8 cellular contexts compared by ENCODE assay signal in genomic region chr14:99480856-99481744, GRCh38. TPM values are rescaled to one million over a fixed set of nuclear protein-coding genes. Genes with fewer than 3 reads are reported as not detected.
DNase-seq lines count a peak whose midpoint lies in the region; ATAC-seq and TF ChIP-seq lines count a peak whose summit lies in the region.

Gene CCNK (plus strand): TSS chr14:99481409. CDS start chr14:99492678, 11,269 bp downstream.
Gene SETD3 (minus strand): TSS chr14:99480859. CDS start chr14:99465805, 15,054 bp downstream.

- peak within 1 kb of the TSS; percentile 95 to 99 (median 98) for H3K27ac Mint-ChIP-seq in CD8-positive, alpha-beta memory T cell

- peak; percentile 88 for ATAC-seq in GM19468 (IDR thresholded peaks at IDR 0.05; ENCODE audit: extremely low read depth, unreplicated experiment)
- ATAC-seq in lower lobe of right lung = peak; percentile 97 to 98

- peak within 1 kb of the TSS; percentile 91 for H3K4me3 ChIP-seq in CD8-positive, alpha-beta memory T cell (ENCODE audit: low read length)
- H3K4me3 ChIP-seq in lower lobe of right lung = peak within 1 kb of the TSS; percentile 83

- peak; percentile 100 for DNase-seq in CD8-positive, alpha-beta memory T cell
- DNase-seq in HS-5 (ENCODE audit: low read depth) = peak; percentile 97
- DNase-seq in NK-92 treated with Interleukin-12 subunit alpha and Interleukin-12 subunit beta, amount 100 ng/mL, for 24 hours (lab: John Stamatoyannopoulos, UW) = peak; percentile 100
- peak; percentile 100 for DNase-seq in activated CD8-positive, alpha-beta memory T cell treated with anti-CD3 and anti-CD28 coated beads for 24 hours
- peak; percentile 100 for DNase-seq in effector CD4-positive, alpha-beta T cell
- DNase-seq in lower lobe of right lung = peak; percentile 100
- DNase-seq in stimulated activated CD4-positive, alpha-beta T cell treated with anti-CD3 and anti-CD28 coated beads, TNF-alpha, amount 100 ng/mL, for 24 hours (ENCODE audit: low read depth in 3 of 3) = peak; percentile 100

- intact Hi-C loops in lower lobe of right lung (cut with DNase I) = no loop called here

- H3K9me3 Mint-ChIP-seq in CD8-positive, alpha-beta memory T cell = no peaks in the 10 kb centered on the region

- CTCF ChIA-PET in CD8-positive, alpha-beta memory T cell (lab: Charles Lee) = interaction anchor here (0.8 to 1.0 kb wide), 2 partner anchors 65 to 123 kb away, joined by 3 to 4 read pairs; partner anchors contain the start of gene CCDC85C

- no peaks in the 10 kb centered on the region for H3K9me3 ChIP-seq in CD8-positive, alpha-beta memory T cell (ENCODE audit: low read length)
- H3K9me3 ChIP-seq in lower lobe of right lung = no peaks in the 10 kb centered on the region

- no peak for TF ChIP-seq CTCF in lower lobe of right lung (IDR thresholded peaks at IDR 0.05)

- H3K27me3 Mint-ChIP-seq in CD8-positive, alpha-beta memory T cell = peaks cover 0 to 4% of the 10 kb centered on the region in 2 donors

- H3K4me3 Mint-ChIP-seq in CD8-positive, alpha-beta memory T cell = peak within 1 kb of the TSS; percentile 97 to 100 (median 98)

- H3K36me3 ChIP-seq in CD8-positive, alpha-beta memory T cell (ENCODE audit: insufficient read depth, low read length) = no peaks in the 10 kb centered on the region
- H3K36me3 ChIP-seq in lower lobe of right lung = no peaks in the 10 kb centered on the region

- H3K4me1 Mint-ChIP-seq in CD8-positive, alpha-beta memory T cell = peaks cover 57 to 80% (median 70%) of the 10 kb centered on the region in 3 donors

- peaks cover 0 to 14% (median 2%) of the 10 kb centered on the region in 3 donors for H3K36me3 Mint-ChIP-seq in CD8-positive, alpha-beta memory T cell

- peaks cover 41% of the 10 kb centered on the region for H3K4me1 ChIP-seq in CD8-positive, alpha-beta memory T cell (ENCODE audit: insufficient read depth, low read length)
- peaks cover 40% of the 10 kb centered on the region for H3K4me1 ChIP-seq in lower lobe of right lung

- no peaks in the 10 kb centered on the region for H3K27me3 ChIP-seq in CD8-positive, alpha-beta memory T cell (ENCODE audit: insufficient read depth, low read length, poor library complexity, severe bottlenecking)
- H3K27me3 ChIP-seq in lower lobe of right lung (ENCODE audit: low read depth) = no peaks in the 10 kb centered on the region

- peak within 1 kb of the TSS; percentile 97 for H3K27ac ChIP-seq in CD8-positive, alpha-beta memory T cell (ENCODE audit: low read depth, low read length)
- H3K27ac ChIP-seq in lower lobe of right lung = peak within 1 kb of the TSS; percentile 96

- POLR2A ChIA-PET in CD8-positive, alpha-beta memory T cell (lab: Charles Lee) = interaction anchor here (0.9 to 1.6 kb wide), 7 partner anchors 9 to 587 kb away, joined by 3 to 18 read pairs (median 6); partner anchors contain the start of genes CCDC85C and CYP46A1

RNA-seq across cellular contexts. Expression of gene CCNK, which starts in this region (rescaled TPM):
- 100 to 1,000 TPM; 110 to 115 TPM for total RNA-seq in CD8-positive, alpha-beta memory T cell
- polyA plus RNA-seq in CD8-positive, alpha-beta memory T cell = 16.4 TPM
- total RNA-seq in lower lobe of right lung = 53.6 TPM

RNA-seq across cellular contexts. Expression of gene SETD3, which starts in this region (rescaled TPM):
- 10 to 100 TPM; 57.1 to 57.9 TPM for total RNA-seq in CD8-positive, alpha-beta memory T cell
- 52.1 TPM for polyA plus RNA-seq in CD8-positive, alpha-beta memory T cell
- 78.7 TPM for total RNA-seq in lower lobe of right lung

Comparison
In these comparisons a context has a peak if more than half of its experiments do, and no peak if none do; other contexts are left out.
1. Peak in every context shown above with its lines: DNase-seq, ATAC-seq, H3K4me3 ChIP-seq and H3K27ac ChIP-seq.